8 cellular contexts compared by ENCODE assay signal in genomic region chr12:107622005-107622404, GRCh38.
DNase-seq lines count a peak whose midpoint lies in the region; ATAC-seq and TF ChIP-seq lines count a peak whose summit lies in the region.

No MANE protein-coding gene starts in this region.

- BruUV-seq in PC-3 (replicated peaks; lab: Mats Ljungman, UMichigan), result no TSS peak

- H3K4me3 ChIP-seq in GM12865 (ENCODE audit: low read depth, low read length), result no peak overlapping the region
- no peak overlapping the region for H3K4me3 ChIP-seq in PC-3 (ENCODE audit: low read length)

- no peaks in the 10 kb centered on the region for H3K9me2 ChIP-seq in PC-3 (replicated peaks; ENCODE audit: low read length)

- no peak overlapping the region for H3K27ac ChIP-seq in PC-3 (ENCODE audit: low read length)
- H3K27ac ChIP-seq in foreskin keratinocyte, result no peak overlapping the region

- no peaks in the 10 kb centered on the region for H3K4me1 ChIP-seq in PC-3 (ENCODE audit: insufficient read depth, low read length)
- H3K4me1 ChIP-seq in foreskin keratinocyte, result no peaks in the 10 kb centered on the region

- intact Hi-C loops in PC-3 (cut with micrococcal nuclease), result no loop called here

- no peak overlapping the region for H2AFZ ChIP-seq in PC-3 (ENCODE audit: low read length)

- no peaks in the 10 kb centered on the region for H4K20me1 ChIP-seq in PC-3 (ENCODE audit: low read length)

- CTCF ChIA-PET in PC-3 (lab: Charles Lee), result no interaction called here

- H3K36me3 ChIP-seq in PC-3 (ENCODE audit: low read depth, low read length), result no peaks in the 10 kb centered on the region

- no peak for ATAC-seq in PC-3
- ATAC-seq in foreskin keratinocyte, result no peak

- no peaks in the 10 kb centered on the region for H3K9me3 ChIP-seq in PC-3 (ENCODE audit: low read length)

- no peak overlapping the region for H3K4me2 ChIP-seq in PC-3 (ENCODE audit: low read length)

- POLR2A ChIA-PET in PC-3 (lab: Charles Lee; ENCODE audit: unreplicated experiment), result no interaction called here

- DNase-seq in AML-193 (lab: John Stamatoyannopoulos, UW), result peak; percentile 4 to 8
- peak; percentile 29 for DNase-seq in GM12865 (ENCODE audit: low read depth)
- DNase-seq in PC-3, result peak; percentile 49
- DNase-seq in foreskin keratinocyte, result no peak
- no peak for DNase-seq in epidermal melanocyte (ENCODE audit: insufficient read length, low spot score)
- DNase-seq in cerebellar nuclear complex (lab: John Stamatoyannopoulos, UW), result no peak
- no peak for DNase-seq in NCI-H1930 (lab: John Stamatoyannopoulos, UW)
- no peak for DNase-seq in NK-92 treated with Interleukin-12 subunit alpha and Interleukin-12 subunit beta, amount 100 ng/mL, for 24 hours (lab: John Stamatoyannopoulos, UW)

- no peaks in the 10 kb centered on the region for H3K79me2 ChIP-seq in PC-3 (ENCODE audit: low read length)

- no peaks in the 10 kb centered on the region for H3F3A ChIP-seq in PC-3 (ENCODE audit: low read length, unreplicated experiment)

- no peak overlapping the region for H3K9ac ChIP-seq in PC-3 (ENCODE audit: low read length)

- no peaks in the 10 kb centered on the region for H3K27me3 ChIP-seq in PC-3 (ENCODE audit: low read length)
- H3K27me3 ChIP-seq in foreskin keratinocyte, result no peaks in the 10 kb centered on the region

- TF ChIP-seq CTCF in GM12865 (IDR thresholded peaks at IDR 0.05; ENCODE audit: insufficient read depth, low read depth, low read length, missing control alignments) (peak; percentile 49), PC-3 (conservative IDR thresholded peaks at IDR 0.05; ENCODE audit: low read depth, low read length) (peak; percentile 72), foreskin keratinocyte (conservative IDR thresholded peaks at IDR 0.05) (peak; percentile 64)

Comparison
In these comparisons a context has a peak if more than half of its experiments do, and no peak if none do; other contexts are left out.
1. DNase-seq: peak in AML-193 (2 of 2), GM12865 (single experiment) and PC-3 (single experiment); none in foreskin keratinocyte (0 of 2), epidermal melanocyte (single experiment), cerebellar nuclear complex (0 of 2), NCI-H1930 (0 of 2) and NK-92 treated with Interleukin-12 subunit alpha and Interleukin-12 subunit beta, amount 100 ng/mL, for 24 hours (single experiment).
2. Peak in every context shown above with its lines, with median percentiles within 50 percentile points of each other: CTCF ChIP-seq.